ENCODE assay signal across 6 cellular contexts in genomic region chr14:24366375-24366663, GRCh38.
A peak's percentile ranks its signal among the peaks of the same experiment; 100 is the strongest.
DNase-seq lines count a peak whose midpoint lies in the region; ATAC-seq and TF ChIP-seq lines count a peak whose summit lies in the region.

No MANE protein-coding gene starts in this region.

- peaks cover 5% of the 10 kb centered on the region for H3K27me3 Mint-ChIP-seq in nephron (ENCODE audit: low read depth)

- no peaks in the 10 kb centered on the region for H3K9me3 Mint-ChIP-seq in nephron

- peak overlapping the region; percentile 99 to 100 (median 100) for H3K27ac Mint-ChIP-seq in nephron

- H3K4me3 ChIP-seq in GM12875 (ENCODE audit: low read depth, low read length) (peak overlapping the region; percentile 21), astrocyte of the cerebellum (ENCODE audit: low read depth, low read length) (peak overlapping the region; percentile 92)

- in situ Hi-C loops in astrocyte of the cerebellum (cut with HindIII; ENCODE audit: low sequenced_read_pairs) = loop anchor here (5.0 kb wide), 1 partner anchor 51 kb away; no protein-coding TSS in a partner anchor

- peaks cover 36% of the 10 kb centered on the region for H3K4me1 Mint-ChIP-seq in nephron

- ATAC-seq in GM18502 (IDR thresholded peaks at IDR 0.05; ENCODE audit: poor library complexity, unreplicated experiment) (no peak), GM21723 (IDR thresholded peaks at IDR 0.05; ENCODE audit: unreplicated experiment) (no peak)

- H3K4me3 Mint-ChIP-seq in nephron = peak overlapping the region; percentile 83 to 95 (median 92)

- no peak for DNase-seq in astrocyte of the cerebellum (ENCODE audit: low read depth)
- no peak for DNase-seq in OCI-M1 (lab: John Stamatoyannopoulos, UW)

- H3K36me3 Mint-ChIP-seq in nephron (ENCODE audit: low read depth) = peaks cover 4% of the 10 kb centered on the region

- no peak for TF ChIP-seq CTCF in GM12875 (IDR thresholded peaks at IDR 0.05; ENCODE audit: borderline replicate concordance, insufficient read depth, low read depth, low read length)
- no peak for TF ChIP-seq CTCF in astrocyte of the cerebellum (IDR thresholded peaks at IDR 0.05; ENCODE audit: low read depth, low read length, missing control alignments)
- TF ChIP-seq CTCF in nephron (IDR thresholded peaks at IDR 0.05; ENCODE audit: unreplicated experiment in 3 of 3) = no peak
